ENCODE assay signal across 18 cellular contexts in genomic region chr2:241978670-241979069, GRCh38.
"Had no signal": no experiment of that assay in that cellular context is flagged by ENCODE, and none has a peak within 500 bp of the region (broad histone marks: within the 10 kb centered on the region; RNA-seq: fewer than 3 reads in every experiment).

No MANE protein-coding gene starts in this region.

- H3K4me3 ChIP-seq: heart left ventricle, left lung, lower lobe of right lung, right atrium auricular region, suprapubic skin, thyroid gland had no signal

- ATAC-seq: esophagus mucosa, heart left ventricle, left lung, lower lobe of right lung, natural killer cell had no signal

- H3K9me3 Mint-ChIP-seq: natural killer cell, neural crest cell, type B pancreatic cell had no signal

- H3K36me3 ChIP-seq: heart left ventricle, left lung, lower lobe of right lung, right atrium auricular region, suprapubic skin, thyroid gland had no signal

- H3K4me3 Mint-ChIP-seq: natural killer cell, neural crest cell, type B pancreatic cell had no signal

- H3K4me1 Mint-ChIP-seq: natural killer cell had no signal

- H3K27me3 Mint-ChIP-seq: type B pancreatic cell had no signal

- H3K36me3 Mint-ChIP-seq: natural killer cell, type B pancreatic cell had no signal

- H3K27ac ChIP-seq: heart left ventricle, left lung, lower lobe of right lung, right atrium auricular region, suprapubic skin, thyroid gland had no signal

- DNase-seq: cerebellar nuclear complex; effector CD4-positive, alpha-beta T cell; heart left ventricle; hippocampal formation; left lung; lower lobe of right lung; mesenchymal stem cell; natural killer cell; posterior cingulate gyrus; small intestine; stimulated activated CD4-positive, alpha-beta T cell treated with anti-CD3 and anti-CD28 coated beads, Interleukin-2, amount 100 ng/mL, for 48 hours; stimulated activated naive CD4-positive, alpha-beta T cell treated with Interleukin-2 at 50 U/mL for 16 hours; thyroid gland had no signal

- H3K4me1 ChIP-seq: heart left ventricle, left lung, lower lobe of right lung, right atrium auricular region, suprapubic skin, thyroid gland had no signal

- H3K27ac Mint-ChIP-seq: natural killer cell, type B pancreatic cell had no signal

- H3K27me3 ChIP-seq: heart left ventricle, left lung, right atrium auricular region, suprapubic skin, thyroid gland had no signal

- H3K9me3 ChIP-seq: left lung, lower lobe of right lung, right atrium auricular region, thyroid gland had no signal
